Comparison of ENCODE assay signal across 22 cellular contexts in genomic region chr19:4013886-4014540, GRCh38. TPM values are rescaled to one million over a fixed set of nuclear protein-coding genes. Genes with fewer than 3 reads are reported as not detected.
DNase-seq lines count a peak whose midpoint lies in the region; ATAC-seq and TF ChIP-seq lines count a peak whose summit lies in the region.
"Had no signal": no experiment of that assay in that cellular context is flagged by ENCODE, and none has a peak within 500 bp of the region (broad histone marks: within the 10 kb centered on the region; RNA-seq: fewer than 3 reads in every experiment).

No MANE protein-coding gene starts in this region.

- H3K36me3 Mint-ChIP-seq in activated T-cell treated with anti-CD3 and anti-CD28 coated beads, Interleukin-2, amount 50 U/mL, for 72 hours (ENCODE audit: insufficient read depth in 2 of 2): no peaks in the 10 kb centered on the region
- H3K36me3 Mint-ChIP-seq: type B pancreatic cell had no signal

- no peaks in the 10 kb centered on the region for H3K27me3 Mint-ChIP-seq in activated T-cell treated with anti-CD3 and anti-CD28 coated beads, Interleukin-2, amount 50 U/mL, for 72 hours (ENCODE audit: low read depth)
- H3K27me3 Mint-ChIP-seq: CD4-positive, alpha-beta memory T cell; type B pancreatic cell had no signal

- peak; percentile 4 for DNase-seq in AG20443 (ENCODE audit: low spot score)
- peak; percentile 26 for DNase-seq in ELF-1 (ENCODE audit: low read depth, low spot score)
- DNase-seq in left ventricle myocardium inferior: no peak
- peak; percentile 66 for DNase-seq in osteoblast (ENCODE audit: insufficient read length, low spot score, missing footprints)
- no peak for DNase-seq in COLO668 (lab: John Stamatoyannopoulos, UW; ENCODE audit: unreplicated experiment)
- no peak for DNase-seq in NCI-H524 treated with DMSO at 0.1 percent for 48 hours (lab: John Stamatoyannopoulos, UW)
- no peak for DNase-seq in activated T-cell treated with anti-CD3 and anti-CD28 coated beads, Interleukin-2, amount 50 U/mL, for 72 hours
- DNase-seq in activated CD4-positive, CD25-positive, alpha-beta regulatory T cell treated with anti-CD3 and anti-CD28 coated beads, Interleukin-2, amount 50 U/mL, for 72 hours: no peak
- DNase-seq: activated gamma-delta T cell, amniotic stem cell, DMS79, GOT3, NCI-H146, NCI-H2171 treated with DMSO at 0.1 percent for 48 hours, NCI-H69, OCI-M1, SHP77 had no signal

- no peak for TF ChIP-seq CTCF in left ventricle myocardium inferior (IDR thresholded peaks at IDR 0.05; ENCODE audit: borderline replicate concordance)
- TF ChIP-seq CTCF in osteoblast (IDR thresholded peaks at IDR 0.05; ENCODE audit: extremely low read depth, low read depth, low read length): no peak

- peaks cover 79% of the 10 kb centered on the region for H3K4me1 ChIP-seq in left ventricle myocardium inferior
- H3K4me1 ChIP-seq in osteoblast (ENCODE audit: insufficient read depth, low read length): peaks cover 2% of the 10 kb centered on the region

- H3K4me2 ChIP-seq in osteoblast (ENCODE audit: insufficient read depth, low read length): no peak overlapping the region

- ATAC-seq in activated T-cell treated with anti-CD3 and anti-CD28 coated beads, Interleukin-2, amount 50 U/mL, for 72 hours (replicated peaks in 1 of 2): no peak
- ATAC-seq: esophagus mucosa, left lobe of liver, right lobe of liver had no signal

- peak overlapping the region; percentile 90 for H3K27ac ChIP-seq in left ventricle myocardium inferior (replicated peaks)
- H3K27ac ChIP-seq in osteoblast (ENCODE audit: low read depth, low read length): no peak overlapping the region

- peaks cover 71% of the 10 kb centered on the region for H4K20me1 ChIP-seq in osteoblast (ENCODE audit: insufficient read depth, low read length)

- peaks cover 91% of the 10 kb centered on the region for H3K79me2 ChIP-seq in osteoblast (ENCODE audit: insufficient read depth, low read length)

- H3K27me3 ChIP-seq in left ventricle myocardium inferior (ENCODE audit: low read depth) (no peaks in the 10 kb centered on the region), osteoblast (ENCODE audit: insufficient read depth, low read length) (no peaks in the 10 kb centered on the region)
- H3K27me3 ChIP-seq: right lobe of liver had no signal

- H3K36me3 ChIP-seq in left ventricle myocardium inferior (peaks cover 23% of the 10 kb centered on the region), osteoblast (ENCODE audit: insufficient read depth, low read length) (peaks cover 30% of the 10 kb centered on the region)

- intact Hi-C loops in left ventricle myocardium inferior (cut with micrococcal nuclease): no loop called here

- H3K4me3 Mint-ChIP-seq in activated T-cell treated with anti-CD3 and anti-CD28 coated beads, Interleukin-2, amount 50 U/mL, for 72 hours: no peak overlapping the region
- H3K4me3 Mint-ChIP-seq: type B pancreatic cell had no signal

- H3K4me3 ChIP-seq in left ventricle myocardium inferior (peak overlapping the region; percentile 60), osteoblast (ENCODE audit: insufficient read depth, low read length) (no peak overlapping the region)
- H3K4me3 ChIP-seq: right lobe of liver had no signal

- no peaks in the 10 kb centered on the region for H3K9me3 Mint-ChIP-seq in activated T-cell treated with anti-CD3 and anti-CD28 coated beads, Interleukin-2, amount 50 U/mL, for 72 hours
- H3K9me3 Mint-ChIP-seq: CD4-positive, alpha-beta memory T cell; type B pancreatic cell had no signal

- H2AFZ ChIP-seq in osteoblast (ENCODE audit: low read length): no peak overlapping the region

- H3K4me1 Mint-ChIP-seq in activated T-cell treated with anti-CD3 and anti-CD28 coated beads, Interleukin-2, amount 50 U/mL, for 72 hours (ENCODE audit: low read depth): peaks cover 21% of the 10 kb centered on the region

- no peak overlapping the region for H3K27ac Mint-ChIP-seq in activated T-cell treated with anti-CD3 and anti-CD28 coated beads, Interleukin-2, amount 50 U/mL, for 72 hours

- no peaks in the 10 kb centered on the region for H3K9me3 ChIP-seq in left ventricle myocardium inferior (replicated peaks)
- no peaks in the 10 kb centered on the region for H3K9me3 ChIP-seq in osteoblast (ENCODE audit: low read depth, low read length)
- H3K9me3 ChIP-seq: right lobe of liver had no signal

RNA-seq across cellular contexts. Expression of gene PIAS4, which starts 6.5 kb away (rescaled TPM):
- total RNA-seq in left ventricle myocardium inferior (15.4 TPM), osteoblast (14.7 and 21.4 TPM in 2 replicates)
- 10 to 100 TPM; 33.4 TPM for total RNA-seq in activated T-cell treated with anti-CD3 and anti-CD28 coated beads, Interleukin-2, amount 50 U/mL, for 72 hours

RNA-seq across cellular contexts. Expression of gene EEF2, which starts 28.8 kb away (rescaled TPM):
- 2,303 TPM for total RNA-seq in left ventricle myocardium inferior
- 2,656 and 2,968 TPM in 2 replicates for total RNA-seq in osteoblast
- total RNA-seq in activated T-cell treated with anti-CD3 and anti-CD28 coated beads, Interleukin-2, amount 50 U/mL, for 72 hours: 1,000 to 10,000 TPM; 3,876 to 4,058 TPM

RNA-seq across cellular contexts. Expression of gene DAPK3, which starts 43.1 kb away (rescaled TPM):
- total RNA-seq in left ventricle myocardium inferior: 74.6 TPM
- total RNA-seq in osteoblast: 122 and 131 TPM in 2 replicates
- 10 to 100 TPM; 33.8 to 45.9 TPM for total RNA-seq in activated T-cell treated with anti-CD3 and anti-CD28 coated beads, Interleukin-2, amount 50 U/mL, for 72 hours

RNA-seq across cellular contexts. Expression of gene ZBTB7A, which starts 52.7 kb away (rescaled TPM):
- total RNA-seq in left ventricle myocardium inferior (30.6 TPM), osteoblast (38.6 and 42.7 TPM in 2 replicates)
- 10 to 100 TPM; 29.9 to 39.6 TPM for total RNA-seq in activated T-cell treated with anti-CD3 and anti-CD28 coated beads, Interleukin-2, amount 50 U/mL, for 72 hours

Comparison
In these comparisons a context has a peak if more than half of its experiments do, and no peak if none do; other contexts are left out.
1. DNase-seq: peak in AG20443 (single experiment), ELF-1 (single experiment) and osteoblast (single experiment); none in left ventricle myocardium inferior (single experiment), COLO668 (single experiment), NCI-H524 treated with DMSO at 0.1 percent for 48 hours (single experiment), activated T-cell treated with anti-CD3 and anti-CD28 coated beads, Interleukin-2, amount 50 U/mL, for 72 hours (0 of 2) and activated CD4-positive, CD25-positive, alpha-beta regulatory T cell treated with anti-CD3 and anti-CD28 coated beads, Interleukin-2, amount 50 U/mL, for 72 hours (single experiment).